ENCODE assay signal across 10 cellular contexts in the genomic region with DNA sequence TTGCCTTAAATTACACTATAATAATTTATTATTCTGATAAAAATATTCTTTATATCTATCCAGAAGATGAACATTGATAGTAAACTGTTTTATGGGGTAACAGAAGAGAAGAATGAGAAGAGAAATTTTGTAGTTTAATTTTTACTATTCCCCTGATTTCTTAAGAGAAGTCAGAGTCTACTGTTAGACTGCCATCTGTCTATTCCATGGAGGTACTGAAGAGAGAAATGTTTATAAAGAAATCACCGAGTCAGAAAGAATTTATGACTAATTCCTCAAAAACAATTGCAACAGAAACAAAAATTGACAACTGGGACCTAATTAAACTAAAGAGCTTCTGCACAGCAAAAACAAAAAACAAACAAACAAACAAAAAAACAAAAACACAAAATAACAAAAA.
DNase-seq lines count a peak whose midpoint lies in the region; ATAC-seq and TF ChIP-seq lines count a peak whose summit lies in the region.
"Had no signal": no experiment of that assay in that cellular context is flagged by ENCODE, and none has a peak within 500 bp of the region (broad histone marks: within the 10 kb centered on the region; RNA-seq: fewer than 3 reads in every experiment).

No MANE protein-coding gene starts in this region.

- ATAC-seq in activated CD8-positive, alpha-beta T cell treated with anti-CD3 and anti-CD28 coated beads for 36 hours: no peak
- ATAC-seq in activated CD8-positive, alpha-beta T cell treated with anti-CD3 and anti-CD28 coated beads, Interleukin-2, amount 10 ng/mL, durations not matched to agents 7 days and 5 days: no peak
- ATAC-seq in stimulated activated effector memory CD8-positive, alpha-beta T cell treated with anti-CD3 and anti-CD28 coated beads, Interleukin-12 subunit alpha, Interleukin-12 subunit beta, amount 100 ng/mL, for 72 hours: no peak
- ATAC-seq in HG03432 (IDR thresholded peaks at IDR 0.05; ENCODE audit: unreplicated experiment): no peak
- ATAC-seq in GM21360 (IDR thresholded peaks at IDR 0.05; ENCODE audit: unreplicated experiment): no peak

- H3K27ac ChIP-seq in RWPE1: no peak overlapping the region
- H3K27ac ChIP-seq: SK-N-MC had no signal

- no peak for DNase-seq in activated CD8-positive, alpha-beta T cell treated with anti-CD3 and anti-CD28 coated beads for 36 hours
- DNase-seq in activated CD8-positive, alpha-beta T cell treated with anti-CD3 and anti-CD28 coated beads, Interleukin-2, amount 10 ng/mL, durations not matched to agents 7 days and 5 days: no peak
- DNase-seq in RWPE1 (ENCODE audit: low spot score): peak; percentile 23
- DNase-seq in fibroblast of the aortic adventitia (ENCODE audit: low read depth): peak; percentile 56
- DNase-seq in stimulated activated effector memory CD8-positive, alpha-beta T cell treated with anti-CD3 and anti-CD28 coated beads, Interleukin-12 subunit alpha, Interleukin-12 subunit beta, amount 100 ng/mL, for 72 hours (ENCODE audit: low spot score in 2 of 2): no peak
- DNase-seq in hypothalamus (lab: John Stamatoyannopoulos, UW): no peak

- no peak for TF ChIP-seq CTCF in activated CD8-positive, alpha-beta T cell treated with anti-CD3 and anti-CD28 coated beads for 36 hours (IDR thresholded peaks at IDR 0.05)
- TF ChIP-seq CTCF in RWPE1 (conservative IDR thresholded peaks at IDR 0.05; ENCODE audit: low read depth): 0 out of 2 replicates have a peak, but pooled peaks have one; percentile 18
- TF ChIP-seq CTCF in fibroblast of the aortic adventitia (IDR thresholded peaks at IDR 0.05; ENCODE audit: insufficient read depth, low read length): peak; percentile 45

- peak overlapping the region; percentile 20 for H3K27ac Mint-ChIP-seq in activated CD8-positive, alpha-beta T cell treated with anti-CD3 and anti-CD28 coated beads for 36 hours
- H3K27ac Mint-ChIP-seq in activated CD8-positive, alpha-beta T cell treated with anti-CD3 and anti-CD28 coated beads, Interleukin-2, amount 10 ng/mL, durations not matched to agents 7 days and 5 days: no peak overlapping the region
- H3K27ac Mint-ChIP-seq in stimulated activated effector memory CD8-positive, alpha-beta T cell treated with anti-CD3 and anti-CD28 coated beads, Interleukin-12 subunit alpha, Interleukin-12 subunit beta, amount 100 ng/mL, for 72 hours: peak overlapping the region; percentile 12
- H3K27ac Mint-ChIP-seq: B cell had no signal

- intact Hi-C loops in activated CD8-positive, alpha-beta T cell treated with anti-CD3 and anti-CD28 coated beads for 36 hours (cut with micrococcal nuclease): no loop called here

- H3K4me3 Mint-ChIP-seq in activated CD8-positive, alpha-beta T cell treated with anti-CD3 and anti-CD28 coated beads for 36 hours: no peak overlapping the region
- H3K4me3 Mint-ChIP-seq in activated CD8-positive, alpha-beta T cell treated with anti-CD3 and anti-CD28 coated beads, Interleukin-2, amount 10 ng/mL, durations not matched to agents 7 days and 5 days: no peak overlapping the region
- no peak overlapping the region for H3K4me3 Mint-ChIP-seq in stimulated activated effector memory CD8-positive, alpha-beta T cell treated with anti-CD3 and anti-CD28 coated beads, Interleukin-12 subunit alpha, Interleukin-12 subunit beta, amount 100 ng/mL, for 72 hours
- H3K4me3 Mint-ChIP-seq: B cell had no signal

- no peaks in the 10 kb centered on the region for H3K27me3 Mint-ChIP-seq in activated CD8-positive, alpha-beta T cell treated with anti-CD3 and anti-CD28 coated beads for 36 hours
- H3K27me3 Mint-ChIP-seq in activated CD8-positive, alpha-beta T cell treated with anti-CD3 and anti-CD28 coated beads, Interleukin-2, amount 10 ng/mL, durations not matched to agents 7 days and 5 days (ENCODE audit: low read depth): no peaks in the 10 kb centered on the region
- H3K27me3 Mint-ChIP-seq: B cell had no signal

- H3K36me3 Mint-ChIP-seq in activated CD8-positive, alpha-beta T cell treated with anti-CD3 and anti-CD28 coated beads for 36 hours (ENCODE audit: low read depth): peaks cover 19% of the 10 kb centered on the region
- peaks cover 13% of the 10 kb centered on the region for H3K36me3 Mint-ChIP-seq in activated CD8-positive, alpha-beta T cell treated with anti-CD3 and anti-CD28 coated beads, Interleukin-2, amount 10 ng/mL, durations not matched to agents 7 days and 5 days (ENCODE audit: low read depth)
- peaks cover 57% of the 10 kb centered on the region for H3K36me3 Mint-ChIP-seq in stimulated activated effector memory CD8-positive, alpha-beta T cell treated with anti-CD3 and anti-CD28 coated beads, Interleukin-12 subunit alpha, Interleukin-12 subunit beta, amount 100 ng/mL, for 72 hours

- H3K4me3 ChIP-seq in fibroblast of the aortic adventitia (ENCODE audit: low read depth, low read length): no peak overlapping the region
- H3K4me3 ChIP-seq: SK-N-MC had no signal

- CTCF ChIA-PET in activated CD8-positive, alpha-beta T cell treated with anti-CD3 and anti-CD28 coated beads for 36 hours (lab: Charles Lee): no interaction called here
- CTCF ChIA-PET in activated CD8-positive, alpha-beta T cell treated with anti-CD3 and anti-CD28 coated beads, Interleukin-2, amount 10 ng/mL, durations not matched to agents 7 days and 5 days (lab: Charles Lee): no interaction called here
- CTCF ChIA-PET in RWPE1 (lab: Yijun Ruan, JAX): interaction anchor here (0.6 kb wide), 1 partner anchor 33 kb away, joined by 3 read pairs; no protein-coding TSS in a partner anchor

- no peaks in the 10 kb centered on the region for H3K9me3 Mint-ChIP-seq in activated CD8-positive, alpha-beta T cell treated with anti-CD3 and anti-CD28 coated beads for 36 hours
- no peaks in the 10 kb centered on the region for H3K9me3 Mint-ChIP-seq in activated CD8-positive, alpha-beta T cell treated with anti-CD3 and anti-CD28 coated beads, Interleukin-2, amount 10 ng/mL, durations not matched to agents 7 days and 5 days (ENCODE audit: insufficient read depth)
- no peaks in the 10 kb centered on the region for H3K9me3 Mint-ChIP-seq in stimulated activated effector memory CD8-positive, alpha-beta T cell treated with anti-CD3 and anti-CD28 coated beads, Interleukin-12 subunit alpha, Interleukin-12 subunit beta, amount 100 ng/mL, for 72 hours

- H3K4me1 Mint-ChIP-seq in activated CD8-positive, alpha-beta T cell treated with anti-CD3 and anti-CD28 coated beads for 36 hours (ENCODE audit: low read depth): peaks cover 8% of the 10 kb centered on the region
- peaks cover 5% of the 10 kb centered on the region for H3K4me1 Mint-ChIP-seq in activated CD8-positive, alpha-beta T cell treated with anti-CD3 and anti-CD28 coated beads, Interleukin-2, amount 10 ng/mL, durations not matched to agents 7 days and 5 days (ENCODE audit: low read depth)
- H3K4me1 Mint-ChIP-seq in stimulated activated effector memory CD8-positive, alpha-beta T cell treated with anti-CD3 and anti-CD28 coated beads, Interleukin-12 subunit alpha, Interleukin-12 subunit beta, amount 100 ng/mL, for 72 hours: peaks cover 15% of the 10 kb centered on the region

- POLR2A ChIA-PET in activated CD8-positive, alpha-beta T cell treated with anti-CD3 and anti-CD28 coated beads for 36 hours (lab: Charles Lee): no interaction called here
- POLR2A ChIA-PET in activated CD8-positive, alpha-beta T cell treated with anti-CD3 and anti-CD28 coated beads, Interleukin-2, amount 10 ng/mL, durations not matched to agents 7 days and 5 days (lab: Charles Lee): no interaction called here
- POLR2A ChIA-PET in RWPE1 (lab: Yijun Ruan, JAX; ENCODE audit: low non-redundant PET): no interaction called here

Comparison
In these comparisons a context has a peak if more than half of its experiments do, and no peak if none do; other contexts are left out.
1. DNase-seq: peak in RWPE1 (single experiment) and fibroblast of the aortic adventitia (single experiment); none in activated CD8-positive, alpha-beta T cell treated with anti-CD3 and anti-CD28 coated beads for 36 hours (single experiment), activated CD8-positive, alpha-beta T cell treated with anti-CD3 and anti-CD28 coated beads, Interleukin-2, amount 10 ng/mL, durations not matched to agents 7 days and 5 days (single experiment), stimulated activated effector memory CD8-positive, alpha-beta T cell treated with anti-CD3 and anti-CD28 coated beads, Interleukin-12 subunit alpha, Interleukin-12 subunit beta, amount 100 ng/mL, for 72 hours (0 of 2) and hypothalamus (0 of 51).